In the genomic region with DNA sequence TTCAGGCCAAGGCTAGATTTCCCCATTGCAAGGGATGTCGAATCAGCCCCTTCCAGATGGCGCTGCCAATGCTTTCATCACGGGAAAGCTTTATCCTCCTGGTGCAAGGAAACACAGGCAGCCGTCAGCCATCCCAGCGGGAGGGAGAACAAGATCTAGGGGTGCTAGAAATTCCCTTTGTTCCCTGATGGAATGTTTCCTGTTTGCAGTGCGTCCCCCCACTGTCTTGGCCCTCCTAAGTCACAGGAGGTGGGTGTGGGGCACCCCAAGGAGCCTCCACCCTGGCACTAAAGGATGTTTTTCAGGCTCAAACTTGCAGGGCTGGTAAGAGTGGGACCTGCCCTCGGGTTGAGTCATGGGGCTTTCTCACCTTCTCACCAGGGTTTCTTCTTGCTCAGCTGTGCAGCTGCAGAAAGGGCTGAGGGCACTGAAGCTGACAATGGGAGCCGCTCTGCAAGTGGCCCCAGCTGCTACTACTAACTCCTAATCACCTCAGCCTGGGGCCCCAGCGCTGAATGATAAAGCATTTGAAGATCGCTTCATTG, we compare ENCODE assay signal across 11 cellular contexts.
DNase-seq lines count a peak whose midpoint lies in the region; ATAC-seq lines count a peak whose summit lies in the region.
"Had no signal": no experiment of that assay in that cellular context is flagged by ENCODE, and none has a peak within 500 bp of the region (broad histone marks: within the 10 kb centered on the region; RNA-seq: fewer than 3 reads in every experiment).

No MANE protein-coding gene starts in this region.

- H2BK15ac ChIP-seq in mesendoderm (replicated peaks; ENCODE audit: low read depth), result no peak overlapping the region

- H2AK5ac ChIP-seq in mesendoderm (ENCODE audit: low read length), result no peak overlapping the region

- no peaks in the 10 kb centered on the region for H3K4me1 ChIP-seq in mesendoderm (ENCODE audit: control insufficient read depth, low read depth, low read length)
- H3K4me1 ChIP-seq in effector memory CD4-positive, alpha-beta T cell (ENCODE audit: control insufficient read depth, insufficient read depth, low read length, poor library complexity, severe bottlenecking), result no peaks in the 10 kb centered on the region

- H2BK5ac ChIP-seq in mesendoderm (ENCODE audit: low read length), result no peak overlapping the region

- H3K9ac ChIP-seq in mesendoderm (ENCODE audit: low read length), result no peak overlapping the region

- peaks cover 7% of the 10 kb centered on the region for H3K36me3 ChIP-seq in mesendoderm (ENCODE audit: control insufficient read depth, insufficient read depth, low read length)
- H3K36me3 ChIP-seq in effector memory CD4-positive, alpha-beta T cell (ENCODE audit: control insufficient read depth, insufficient read depth, low read length), result no peaks in the 10 kb centered on the region

- no peak overlapping the region for H3K4ac ChIP-seq in mesendoderm (ENCODE audit: low read depth, low read length)

- H3K4me3 ChIP-seq in mesendoderm (ENCODE audit: low read length), result no peak overlapping the region
- H3K4me3 ChIP-seq in effector memory CD4-positive, alpha-beta T cell (ENCODE audit: insufficient read depth, low read depth, low read length, poor library complexity, severe bottlenecking), result no peak overlapping the region

- no peaks in the 10 kb centered on the region for H3K79me1 ChIP-seq in mesendoderm (ENCODE audit: low read length)

- peak overlapping the region; percentile 53 for H3K27ac ChIP-seq in mesendoderm (ENCODE audit: low read depth, low read length)
- no peak overlapping the region for H3K27ac ChIP-seq in effector memory CD4-positive, alpha-beta T cell (ENCODE audit: insufficient read depth, low read length, poor library complexity, severe bottlenecking)

- no peak overlapping the region for H3K4me2 ChIP-seq in mesendoderm (ENCODE audit: low read length)

- peak overlapping the region; percentile 72 for H3K18ac ChIP-seq in mesendoderm (ENCODE audit: low read length)

- H4K5ac ChIP-seq in mesendoderm (ENCODE audit: low read length), result no peak overlapping the region

- no peak overlapping the region for H3K23ac ChIP-seq in mesendoderm (ENCODE audit: low read length)

- no peak overlapping the region for H2BK120ac ChIP-seq in mesendoderm (ENCODE audit: low read depth, low read length)

- peak overlapping the region; percentile 66 for H3K56ac ChIP-seq in mesendoderm (ENCODE audit: low read length)

- H3K79me2 ChIP-seq in mesendoderm (ENCODE audit: control insufficient read depth, insufficient read depth, low read length), result no peaks in the 10 kb centered on the region

- no peaks in the 10 kb centered on the region for H3K9me3 ChIP-seq in effector memory CD4-positive, alpha-beta T cell (ENCODE audit: control insufficient read depth, low read length)

- no peaks in the 10 kb centered on the region for H3K27me3 ChIP-seq in mesendoderm (ENCODE audit: insufficient read depth, low read length, poor library complexity)
- H3K27me3 ChIP-seq in effector memory CD4-positive, alpha-beta T cell (replicated peaks; ENCODE audit: control insufficient read depth, insufficient read depth, low read length, poor library complexity, severe bottlenecking), result no peaks in the 10 kb centered on the region

- WGBS in mesendoderm (ENCODE audit: extremely low coverage, insufficient coverage, low lambda C conversion rate), result no CpG with 5 or more reads among the region's 10 CpGs

- peak; percentile 42 for DNase-seq in NCI-H345 treated with DMSO at 0.1 percent for 48 hours (lab: John Stamatoyannopoulos, UW; ENCODE audit: unreplicated experiment)
- peak; percentile 73 for DNase-seq in mesendoderm
- DNase-seq in effector memory CD4-positive, alpha-beta T cell, result no peak
- DNase-seq in activated naive CD4-positive, alpha-beta T cell treated with Interleukin-2 at 50 U/mL for 16 hours, result no peak
- DNase-seq: islet precursor cell, NCI-H226, SW 1271 had no signal

- ATAC-seq in GM18520 (IDR thresholded peaks at IDR 0.05; ENCODE audit: unreplicated experiment) (peak; percentile 83), GM21825 (IDR thresholded peaks at IDR 0.05; ENCODE audit: unreplicated experiment) (peak; percentile 66), HG03521 (IDR thresholded peaks at IDR 0.05; ENCODE audit: unreplicated experiment) (no peak), HG03457 (IDR thresholded peaks at IDR 0.05; ENCODE audit: unreplicated experiment) (no peak)

- no peak overlapping the region for H4K8ac ChIP-seq in mesendoderm (ENCODE audit: low read depth, low read length)

Comparison
In these comparisons a context has a peak if more than half of its experiments do, and no peak if none do; other contexts are left out.
1. ATAC-seq: peak in GM18520 (single experiment) and GM21825 (single experiment); none in HG03521 (single experiment) and HG03457 (single experiment).
2. DNase-seq: peak in NCI-H345 treated with DMSO at 0.1 percent for 48 hours (single experiment) and mesendoderm (single experiment); none in effector memory CD4-positive, alpha-beta T cell (0 of 3) and activated naive CD4-positive, alpha-beta T cell treated with Interleukin-2 at 50 U/mL for 16 hours (single experiment).